In the genomic region with DNA sequence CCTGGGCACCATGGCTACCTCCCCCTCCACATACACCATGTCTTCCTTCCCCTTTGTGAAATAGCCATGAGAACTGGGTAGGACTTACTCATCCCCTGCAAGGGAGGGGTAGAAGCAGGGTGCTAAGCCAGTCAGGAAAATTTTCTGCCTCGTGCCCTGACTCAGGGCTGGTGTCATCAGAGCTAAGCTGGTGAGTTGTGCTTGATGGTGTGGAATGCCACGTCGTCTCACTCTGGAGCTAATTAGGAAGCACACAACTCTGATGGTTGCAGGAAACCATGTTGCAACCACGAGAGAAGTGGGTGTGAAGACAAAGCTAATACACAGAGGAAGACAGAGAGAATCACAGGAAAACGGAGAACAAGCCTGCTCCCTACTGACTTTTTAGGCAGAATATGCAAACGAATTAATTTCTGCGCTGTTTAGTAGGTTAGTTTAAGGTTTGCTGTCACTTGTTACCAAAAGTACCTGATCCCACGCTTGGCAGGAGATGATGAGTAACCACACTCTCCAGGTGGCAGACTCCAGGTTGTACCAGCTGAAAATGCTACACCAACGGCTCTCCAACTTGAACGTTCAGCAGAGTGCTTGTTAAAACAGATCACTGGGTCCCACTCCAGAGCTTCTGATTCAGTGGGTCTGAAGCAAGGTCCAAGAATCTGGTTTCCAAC, we compare ENCODE assay signal across 8 cellular contexts. TPM values are rescaled to one million over a fixed set of nuclear protein-coding genes. Genes with fewer than 3 reads are reported as not detected.
DNase-seq lines count a peak whose midpoint lies in the region; ATAC-seq, FAIRE-seq and TF ChIP-seq lines count a peak whose summit lies in the region.

No MANE protein-coding gene starts in this region.

- no peak overlapping the region for H3K4me2 ChIP-seq in DND-41 (ENCODE audit: insufficient read depth, low read length)

- H3K9me3 ChIP-seq in DND-41 (ENCODE audit: insufficient read depth, low read length, severe bottlenecking) = no peaks in the 10 kb centered on the region

- TF ChIP-seq CTCF in DND-41 (IDR thresholded peaks at IDR 0.05; ENCODE audit: borderline replicate concordance, extremely low read depth, low read length, poor library complexity, severe bottlenecking) = no peak
- no peak for TF ChIP-seq CTCF in bronchial epithelial cell (IDR thresholded peaks at IDR 0.05; ENCODE audit: insufficient read depth, low read length, severe bottlenecking)
- TF ChIP-seq CTCF in natural killer cell (IDR thresholded peaks at IDR 0.05) = no peak
- no peak for TF ChIP-seq CTCF in WTC11 (IDR thresholded peaks at IDR 0.05)

- H3K4me1 Mint-ChIP-seq in natural killer cell (peaks cover 80 to 81% of the 10 kb centered on the region in 2 donors), WTC11 (no peaks in the 10 kb centered on the region)

- intact Hi-C loops in natural killer cell (cut with micrococcal nuclease) = loop anchor here (2.0 to 5.0 kb wide), 3 partner anchors 13 to 39 kb away; no protein-coding TSS in a partner anchor

- H3K9me3 Mint-ChIP-seq in natural killer cell (no peaks in the 10 kb centered on the region), WTC11 (peaks cover 25% of the 10 kb centered on the region)

- H3K4me1 ChIP-seq in DND-41 (ENCODE audit: insufficient read depth, low read length) = 0 out of 2 replicates have a peak, but pooled peaks cover 4% of the 10 kb centered on the region

- H3K27ac Mint-ChIP-seq in natural killer cell (peak overlapping the region; percentile 87 to 90), WTC11 (no peak overlapping the region)

- H3K36me3 Mint-ChIP-seq in natural killer cell (no peaks in the 10 kb centered on the region), WTC11 (peaks cover 10% of the 10 kb centered on the region)

- H3K27me3 ChIP-seq in DND-41 (ENCODE audit: insufficient read depth, low read length, poor library complexity) = no peaks in the 10 kb centered on the region
- no peaks in the 10 kb centered on the region for H3K27me3 ChIP-seq in bronchial epithelial cell (ENCODE audit: control insufficient read depth, insufficient read depth, low read length)

- H3K36me3 ChIP-seq in DND-41 (ENCODE audit: insufficient read depth, low read length) (peaks cover 18% of the 10 kb centered on the region), bronchial epithelial cell (ENCODE audit: control insufficient read depth, insufficient read depth, low read length) (no peaks in the 10 kb centered on the region)

- ATAC-seq in DND-41 (ENCODE audit: insufficient read depth, low read depth) (peak; percentile 33; the same call in 2 of the 3 replicates), natural killer cell (peak; percentile 79 to 91 (median 86)), GM18498 (IDR thresholded peaks at IDR 0.05; ENCODE audit: unreplicated experiment) (no peak), WTC11 (no peak), HG03045 (IDR thresholded peaks at IDR 0.05; ENCODE audit: unreplicated experiment) (no peak)

- H3K4me3 ChIP-seq in DND-41 (ENCODE audit: low read depth in 1 of 2, low read length in 2 of 2) (no peak overlapping the region), bronchial epithelial cell (ENCODE audit: low read depth, low read length) (no peak overlapping the region)

- CTCF ChIA-PET in WTC11 (lab: Charles Lee) = no interaction called here

- no peak overlapping the region for H3K9ac ChIP-seq in DND-41 (ENCODE audit: low read depth, low read length)

- H4K20me1 ChIP-seq in DND-41 (ENCODE audit: insufficient read depth, low read length) = peaks cover 4% of the 10 kb centered on the region; the same call in 1 of the 2 replicates

- peak overlapping the region; percentile 79 for H3K4me3 Mint-ChIP-seq in natural killer cell
- H3K4me3 Mint-ChIP-seq in WTC11 = no peak overlapping the region

- DNase-seq in DND-41 = no peak
- DNase-seq in SKM-1 (lab: John Stamatoyannopoulos, UW; ENCODE audit: unreplicated experiment) = peak; percentile 86
- DNase-seq in bronchial epithelial cell (ENCODE audit: low read depth) = peak; percentile 99
- peak; percentile 53 for DNase-seq in natural killer cell
- no peak for DNase-seq in NCI-H146 treated with DMSO at 0.1 percent for 48 hours (lab: John Stamatoyannopoulos, UW; ENCODE audit: unreplicated experiment)
- no peak for DNase-seq in WTC11 (ENCODE audit: low spot score)

- H3K79me2 ChIP-seq in DND-41 (ENCODE audit: insufficient read depth, low read length) = peaks cover 9% of the 10 kb centered on the region

- H3K27me3 Mint-ChIP-seq in natural killer cell (ENCODE audit: low read depth in 2 of 2) = no peaks in the 10 kb centered on the region
- H3K27me3 Mint-ChIP-seq in WTC11 (ENCODE audit: low read depth) = no peaks in the 10 kb centered on the region

- no peak overlapping the region for H3K27ac ChIP-seq in DND-41 (ENCODE audit: low read length)

- no peak overlapping the region for H2AFZ ChIP-seq in DND-41 (ENCODE audit: low read depth, low read length)

- POLR2A ChIA-PET in WTC11 (lab: Charles Lee) = no interaction called here

- peak; percentile 91 for FAIRE-seq in bronchial epithelial cell (lab: Jason Lieb, UNC)

TF ChIP-seq in WTC11, 78 proteins besides CTCF, POLR2A, EP300 and RAD21:
- TF ChIP-seq, protein P1, sequence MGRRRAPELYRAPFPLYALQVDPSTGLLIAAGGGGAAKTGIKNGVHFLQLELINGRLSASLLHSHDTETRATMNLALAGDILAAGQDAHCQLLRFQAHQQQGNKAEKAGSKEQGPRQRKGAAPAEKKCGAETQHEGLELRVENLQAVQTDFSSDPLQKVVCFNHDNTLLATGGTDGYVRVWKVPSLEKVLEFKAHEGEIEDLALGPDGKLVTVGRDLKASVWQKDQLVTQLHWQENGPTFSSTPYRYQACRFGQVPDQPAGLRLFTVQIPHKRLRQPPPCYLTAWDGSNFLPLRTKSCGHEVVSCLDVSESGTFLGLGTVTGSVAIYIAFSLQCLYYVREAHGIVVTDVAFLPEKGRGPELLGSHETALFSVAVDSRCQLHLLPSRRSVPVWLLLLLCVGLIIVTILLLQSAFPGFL (CRISPR knock-in tag; IDR thresholded peaks at IDR 0.05; ENCODE audit: borderline replicate concordance) = no peak
- TF ChIP-seq KAT7 (CRISPR knock-in tag; IDR thresholded peaks at IDR 0.05; ENCODE audit: borderline replicate concordance) (no peak), MXD4 (CRISPR knock-in tag; IDR thresholded peaks at IDR 0.05; ENCODE audit: borderline replicate concordance) (no peak), JUN (CRISPR knock-in tag; IDR thresholded peaks at IDR 0.05) (no peak)
- TF ChIP-seq, protein P2, sequence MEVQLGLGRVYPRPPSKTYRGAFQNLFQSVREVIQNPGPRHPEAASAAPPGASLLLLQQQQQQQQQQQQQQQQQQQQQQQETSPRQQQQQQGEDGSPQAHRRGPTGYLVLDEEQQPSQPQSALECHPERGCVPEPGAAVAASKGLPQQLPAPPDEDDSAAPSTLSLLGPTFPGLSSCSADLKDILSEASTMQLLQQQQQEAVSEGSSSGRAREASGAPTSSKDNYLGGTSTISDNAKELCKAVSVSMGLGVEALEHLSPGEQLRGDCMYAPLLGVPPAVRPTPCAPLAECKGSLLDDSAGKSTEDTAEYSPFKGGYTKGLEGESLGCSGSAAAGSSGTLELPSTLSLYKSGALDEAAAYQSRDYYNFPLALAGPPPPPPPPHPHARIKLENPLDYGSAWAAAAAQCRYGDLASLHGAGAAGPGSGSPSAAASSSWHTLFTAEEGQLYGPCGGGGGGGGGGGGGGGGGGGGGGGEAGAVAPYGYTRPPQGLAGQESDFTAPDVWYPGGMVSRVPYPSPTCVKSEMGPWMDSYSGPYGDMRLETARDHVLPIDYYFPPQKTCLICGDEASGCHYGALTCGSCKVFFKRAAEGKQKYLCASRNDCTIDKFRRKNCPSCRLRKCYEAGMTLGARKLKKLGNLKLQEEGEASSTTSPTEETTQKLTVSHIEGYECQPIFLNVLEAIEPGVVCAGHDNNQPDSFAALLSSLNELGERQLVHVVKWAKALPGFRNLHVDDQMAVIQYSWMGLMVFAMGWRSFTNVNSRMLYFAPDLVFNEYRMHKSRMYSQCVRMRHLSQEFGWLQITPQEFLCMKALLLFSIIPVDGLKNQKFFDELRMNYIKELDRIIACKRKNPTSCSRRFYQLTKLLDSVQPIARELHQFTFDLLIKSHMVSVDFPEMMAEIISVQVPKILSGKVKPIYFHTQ (CRISPR knock-in tag; IDR thresholded peaks at IDR 0.05) = no peak
- TF ChIP-seq, protein P3, sequence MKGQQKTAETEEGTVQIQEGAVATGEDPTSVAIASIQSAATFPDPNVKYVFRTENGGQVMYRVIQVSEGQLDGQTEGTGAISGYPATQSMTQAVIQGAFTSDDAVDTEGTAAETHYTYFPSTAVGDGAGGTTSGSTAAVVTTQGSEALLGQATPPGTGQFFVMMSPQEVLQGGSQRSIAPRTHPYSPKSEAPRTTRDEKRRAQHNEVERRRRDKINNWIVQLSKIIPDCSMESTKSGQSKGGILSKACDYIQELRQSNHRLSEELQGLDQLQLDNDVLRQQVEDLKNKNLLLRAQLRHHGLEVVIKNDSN (CRISPR knock-in tag; IDR thresholded peaks at IDR 0.05) = no peak

RNA-seq across cellular contexts. Expression of a gene that starts 54.5 kb away (rescaled TPM):
- 5.9 and 12.6 TPM in 2 replicates for total RNA-seq in bronchial epithelial cell
- total RNA-seq in natural killer cell = 100 to 1,000 TPM; 705 to 879 (median 783) TPM
- 13.1 to 20.5 TPM (median 15.0 TPM) in 3 replicates for total RNA-seq in WTC11 (2021)

Comparison
In these comparisons a context has a peak if more than half of its experiments do, and no peak if none do; other contexts are left out.
1. ATAC-seq: peak in DND-41 (single experiment) and natural killer cell (3 of 3); none in GM18498 (single experiment), WTC11 (single experiment) and HG03045 (single experiment).
2. DNase-seq: peak in SKM-1 (single experiment), bronchial epithelial cell (single experiment) and natural killer cell (single experiment); none in DND-41 (single experiment), NCI-H146 treated with DMSO at 0.1 percent for 48 hours (single experiment) and WTC11 (single experiment).
3. RNA of a gene that starts 54.5 kb away (total RNA-seq): 705 to 879 TPM in natural killer cell; 13.1 to 20.5 TPM in WTC11 and 5.9 to 12.6 TPM in bronchial epithelial cell; every median in the first group is over 10 times any median in the second.